19 cellular contexts compared by ENCODE assay signal in the genomic region with DNA sequence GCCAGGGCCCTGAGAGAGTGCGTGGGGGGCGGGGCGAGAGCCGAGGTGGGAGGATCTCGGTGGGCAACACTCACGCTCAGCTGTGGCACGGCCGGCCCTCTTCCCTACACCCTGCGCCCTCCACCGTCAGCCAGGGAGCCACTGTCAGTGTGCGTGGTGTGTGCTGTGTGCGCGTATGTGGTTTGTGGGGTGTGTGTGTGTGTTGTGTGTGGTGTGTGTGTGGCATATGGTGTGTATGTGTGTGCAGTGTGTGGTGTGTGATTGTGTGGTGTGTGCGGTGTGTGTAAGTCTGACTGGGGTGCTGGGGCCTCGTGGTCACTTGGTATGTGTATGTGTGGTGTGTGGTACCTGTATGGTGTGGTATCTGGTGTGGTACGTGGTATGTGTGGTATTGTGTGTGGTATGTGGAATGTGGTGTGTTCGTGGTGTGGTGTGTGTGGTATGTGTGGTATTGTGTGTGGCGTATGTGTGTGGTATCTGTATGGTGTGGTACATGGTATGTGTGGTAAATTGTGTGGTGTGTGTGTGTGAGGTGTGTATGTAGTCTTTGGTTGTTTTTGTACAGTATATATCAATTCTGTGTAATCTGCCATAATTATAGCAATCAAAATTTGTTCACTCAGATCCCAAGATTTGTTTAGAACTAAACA. TPM values are rescaled to one million over a fixed set of nuclear protein-coding genes. Genes with fewer than 3 reads are reported as not detected.
DNase-seq lines count a peak whose midpoint lies in the region; ATAC-seq and TF ChIP-seq lines count a peak whose summit lies in the region.
"Had no signal": no experiment of that assay in that cellular context is flagged by ENCODE, and none has a peak within 500 bp of the region (broad histone marks: within the 10 kb centered on the region; RNA-seq: fewer than 3 reads in every experiment).

No MANE protein-coding gene starts in this region.

- peak overlapping the region in 3 of 8 donors; percentile 2 to 56 (median 38) for H3K27ac Mint-ChIP-seq in CD8-positive, alpha-beta memory T cell
- H3K27ac Mint-ChIP-seq in glutamatergic neuron (ENCODE audit: unreplicated experiment) (no peak overlapping the region), neural progenitor cell (peak overlapping the region; percentile 0)

- no peak overlapping the region for H3K4me3 ChIP-seq in CD8-positive, alpha-beta memory T cell (ENCODE audit: low read length)
- H3K4me3 ChIP-seq in WERI-Rb-1 (ENCODE audit: low read depth, low read length), result no peak overlapping the region
- no peak overlapping the region for H3K4me3 ChIP-seq in neural progenitor cell
- H3K4me3 ChIP-seq: BLaER1 treated with 17β-estradiol and CSF1 and Interleukin-3, amounts not matched to agents 10 nM and 100 nM; body of pancreas; prostate gland; thoracic aorta had no signal

- H2AFZ ChIP-seq in neural progenitor cell (replicated peaks), result no peak overlapping the region

- CTCF ChIA-PET in CD8-positive, alpha-beta memory T cell (lab: Charles Lee), result no interaction called here

- H3K79me2 ChIP-seq in neural progenitor cell (ENCODE audit: low read depth), result no peaks in the 10 kb centered on the region

- no peak for TF ChIP-seq CTCF in WERI-Rb-1 (IDR thresholded peaks at IDR 0.05; ENCODE audit: low read depth, low read length)
- TF ChIP-seq CTCF in glutamatergic neuron (IDR thresholded peaks at IDR 0.05; ENCODE audit: partially characterized antibody, unreplicated experiment), result no peak
- TF ChIP-seq CTCF in neural progenitor cell (IDR thresholded peaks at IDR 0.05), result no peak

- no peak overlapping the region for H3K4me2 ChIP-seq in neural progenitor cell
- H3K4me2 ChIP-seq: BLaER1 treated with 17β-estradiol and CSF1 and Interleukin-3, amounts not matched to agents 10 nM and 100 nM had no signal

- no peak overlapping the region for H3K9ac ChIP-seq in neural progenitor cell
- H3K9ac ChIP-seq: BLaER1 treated with 17β-estradiol and CSF1 and Interleukin-3, amounts not matched to agents 10 nM and 100 nM had no signal

- no peak overlapping the region for H3K27ac ChIP-seq in CD8-positive, alpha-beta memory T cell (ENCODE audit: low read depth, low read length)
- H3K27ac ChIP-seq in WERI-Rb-1 (no peak overlapping the region), neural progenitor cell (no peak overlapping the region)
- H3K27ac ChIP-seq: BLaER1 treated with 17β-estradiol and CSF1 and Interleukin-3, amounts not matched to agents 10 nM and 100 nM; body of pancreas; prostate gland; thoracic aorta had no signal

- no peak for DNase-seq in CD8-positive, alpha-beta memory T cell
- DNase-seq in WERI-Rb-1 (peak; percentile 18), glutamatergic neuron (peak; percentile 16), neural progenitor cell (ENCODE audit: low spot score) (no peak), glomerular visceral epithelial cell (ENCODE audit: extremely low spot score) (no peak)
- DNase-seq: effector CD8-positive, alpha-beta T cell; midbrain; NCI-H1694 had no signal

- no peaks in the 10 kb centered on the region for H4K20me1 ChIP-seq in neural progenitor cell (ENCODE audit: low read depth)

- H3K9me3 Mint-ChIP-seq in CD8-positive, alpha-beta memory T cell, result no peaks in the 10 kb centered on the region
- peaks cover 5% of the 10 kb centered on the region for H3K9me3 Mint-ChIP-seq in glutamatergic neuron (ENCODE audit: unreplicated experiment)
- H3K9me3 Mint-ChIP-seq in neural progenitor cell, result no peaks in the 10 kb centered on the region

- H3K4me1 Mint-ChIP-seq in CD8-positive, alpha-beta memory T cell, result peaks cover 0 to 6% (median 0%) of the 10 kb centered on the region in 3 donors
- H3K4me1 Mint-ChIP-seq in glutamatergic neuron (ENCODE audit: low read depth, unreplicated experiment) (peaks cover 3% of the 10 kb centered on the region), neural progenitor cell (peaks cover 2% of the 10 kb centered on the region)

- peaks cover 4 to 9% of the 10 kb centered on the region in 2 donors for H3K27me3 Mint-ChIP-seq in CD8-positive, alpha-beta memory T cell
- H3K27me3 Mint-ChIP-seq in glutamatergic neuron (ENCODE audit: unreplicated experiment), result peaks cover 11% of the 10 kb centered on the region
- H3K27me3 Mint-ChIP-seq in neural progenitor cell (ENCODE audit: insufficient read depth, low read depth), result peaks cover 4% of the 10 kb centered on the region

- H3K4me1 ChIP-seq in CD8-positive, alpha-beta memory T cell (ENCODE audit: insufficient read depth, low read length), result no peaks in the 10 kb centered on the region
- H3K4me1 ChIP-seq in neural progenitor cell, result no peaks in the 10 kb centered on the region
- H3K4me1 ChIP-seq: body of pancreas, prostate gland had no signal

- H3K9me3 ChIP-seq in CD8-positive, alpha-beta memory T cell (ENCODE audit: low read length), result no peaks in the 10 kb centered on the region
- H3K9me3 ChIP-seq in WERI-Rb-1 (ENCODE audit: severe bottlenecking) (peaks cover 2% of the 10 kb centered on the region), neural progenitor cell (ENCODE audit: low read depth) (no peaks in the 10 kb centered on the region)
- H3K9me3 ChIP-seq: BLaER1 treated with 17β-estradiol and CSF1 and Interleukin-3, amounts not matched to agents 10 nM and 100 nM; body of pancreas; prostate gland; thoracic aorta had no signal

- POLR2A ChIA-PET in CD8-positive, alpha-beta memory T cell (lab: Charles Lee), result no interaction called here

- H3K27me3 ChIP-seq in CD8-positive, alpha-beta memory T cell (ENCODE audit: insufficient read depth, low read length, poor library complexity, severe bottlenecking), result no peaks in the 10 kb centered on the region
- H3K27me3 ChIP-seq in WERI-Rb-1 (ENCODE audit: insufficient read depth, low read depth, severe bottlenecking) (no peaks in the 10 kb centered on the region), neural progenitor cell (no peaks in the 10 kb centered on the region)
- H3K27me3 ChIP-seq: BLaER1 treated with 17β-estradiol and CSF1 and Interleukin-3, amounts not matched to agents 10 nM and 100 nM; body of pancreas had no signal

- no peaks in the 10 kb centered on the region for H3K36me3 ChIP-seq in CD8-positive, alpha-beta memory T cell (ENCODE audit: insufficient read depth, low read length)
- H3K36me3 ChIP-seq in WERI-Rb-1 (peaks cover 24% of the 10 kb centered on the region), neural progenitor cell (no peaks in the 10 kb centered on the region)
- H3K36me3 ChIP-seq: BLaER1 treated with 17β-estradiol and CSF1 and Interleukin-3, amounts not matched to agents 10 nM and 100 nM; prostate gland; thoracic aorta had no signal

- peak overlapping the region in 5 of 7 donors; percentile 1 to 87 (median 5) for H3K4me3 Mint-ChIP-seq in CD8-positive, alpha-beta memory T cell
- peak overlapping the region; percentile 20 for H3K4me3 Mint-ChIP-seq in glutamatergic neuron (ENCODE audit: unreplicated experiment)
- H3K4me3 Mint-ChIP-seq in neural progenitor cell, result no peak overlapping the region

- H3F3A ChIP-seq in neural progenitor cell (ENCODE audit: low read depth), result no peaks in the 10 kb centered on the region

- no peaks in the 10 kb centered on the region for H3K36me3 Mint-ChIP-seq in CD8-positive, alpha-beta memory T cell
- H3K36me3 Mint-ChIP-seq in glutamatergic neuron (ENCODE audit: unreplicated experiment) (peaks cover 6% of the 10 kb centered on the region), neural progenitor cell (no peaks in the 10 kb centered on the region)

- ATAC-seq in GM19035 (IDR thresholded peaks at IDR 0.05; ENCODE audit: unreplicated experiment) (no peak), HG03039 (IDR thresholded peaks at IDR 0.05; ENCODE audit: unreplicated experiment) (no peak)
- ATAC-seq: body of pancreas, HCT116 had no signal

RNA-seq across cellular contexts. Expression of a gene that starts 5.1 kb away (rescaled TPM):
- total RNA-seq in CD8-positive, alpha-beta memory T cell, result not detected
- polyA plus RNA-seq in CD8-positive, alpha-beta memory T cell, result not detected
- 1.2 TPM for total RNA-seq in glutamatergic neuron (ENCODE audit: unreplicated experiment)
- total RNA-seq in neural progenitor cell (ENCODE audit: low replicate concordance), result 0.40 TPM in 1 of 2 replicates, not detected in the other
- total RNA-seq: body of pancreas, fibroblast of villous mesenchyme, LHCN-M2, NCI-H460, OCI-LY7, thoracic aorta had no signal

RNA-seq across cellular contexts. Expression of a gene that starts 14.1 kb away (rescaled TPM):
- total RNA-seq in CD8-positive, alpha-beta memory T cell, result not detected
- polyA plus RNA-seq in CD8-positive, alpha-beta memory T cell, result not detected
- total RNA-seq in glutamatergic neuron (ENCODE audit: unreplicated experiment) (not detected), neural progenitor cell (ENCODE audit: low replicate concordance) (not detected in 2 replicates)
- total RNA-seq: body of pancreas, fibroblast of villous mesenchyme, LHCN-M2, NCI-H460, OCI-LY7 had no signal

Comparison
In these comparisons a context has a peak if more than half of its experiments do, and no peak if none do; other contexts are left out.
1. DNase-seq: peak in WERI-Rb-1 (single experiment) and glutamatergic neuron (single experiment); none in CD8-positive, alpha-beta memory T cell (0 of 5), neural progenitor cell (single experiment) and glomerular visceral epithelial cell (single experiment).